In genomic region chr2:239253705-239254104, GRCh38 we compare ENCODE assay signal across 11 cellular contexts.
DNase-seq lines count a peak whose midpoint lies in the region; ATAC-seq and TF ChIP-seq lines count a peak whose summit lies in the region.
"Had no signal": no experiment of that assay in that cellular context is flagged by ENCODE, and none has a peak within 500 bp of the region (broad histone marks: within the 10 kb centered on the region; RNA-seq: fewer than 3 reads in every experiment).

No MANE protein-coding gene starts in this region.

- no peak for ATAC-seq in activated CD4-positive, CD25-positive, alpha-beta regulatory T cell treated with anti-CD3 and anti-CD28 coated beads, Interleukin-2, amount 50 U/mL, for 24 hours
- ATAC-seq: HCT116 had no signal

- WGBS in spleen, 5 donors, result 40 to 83% (median 44%) methylated on average over 4 of the region's 4 CpGs
- WGBS in SK-N-SH (ENCODE audit: low lambda C conversion rate), result 92% methylated on average over 4 of the region's 4 CpGs

- H3K79me2 ChIP-seq in SK-N-SH (ENCODE audit: insufficient read depth), result peaks cover 15% of the 10 kb centered on the region; the same call in 1 of the 2 replicates

- H3K9me2 ChIP-seq in SK-N-SH, result no peaks in the 10 kb centered on the region

- no peaks in the 10 kb centered on the region for H4K20me1 ChIP-seq in SK-N-SH (ENCODE audit: insufficient read depth)

- peak; percentile 11 for DNase-seq in activated CD4-positive, CD25-positive, alpha-beta regulatory T cell treated with anti-CD3 and anti-CD28 coated beads, Interleukin-2, amount 50 U/mL, for 72 hours
- DNase-seq in HL-60 (ENCODE audit: low read depth in 1 of 2, low spot score in 1 of 2) (no peak), left ventricle myocardium inferior (no peak), spleen (peak; percentile 71), progenitor cell of endocrine pancreas (ENCODE audit: low spot score, unreplicated experiment) (no peak), GDM1 (lab: John Stamatoyannopoulos, UW) (no peak), SK-N-SH (no peak)
- DNase-seq: DMS 273 treated with DMSO at 0.1 percent for 48 hours, PC-9 had no signal

- peak overlapping the region; percentile 73 for H3K27ac ChIP-seq in HL-60 (replicated peaks)
- peak overlapping the region; percentile 83 for H3K27ac ChIP-seq in left ventricle myocardium inferior (replicated peaks)
- H3K27ac ChIP-seq in spleen, result peak overlapping the region in 7 of 8 donors; percentile 54 to 84 (median 70)
- H3K27ac ChIP-seq in SK-N-SH (ENCODE audit: low read depth in 2 of 2, low read length in 1 of 2), result no peak overlapping the region
- H3K27ac ChIP-seq: PC-9 had no signal

- no peak overlapping the region for H3K27ac Mint-ChIP-seq in progenitor cell of endocrine pancreas

- no peak for TF ChIP-seq POLR2A in spleen (IDR thresholded peaks at IDR 0.05)

- no peak for TF ChIP-seq EP300 in SK-N-SH (IDR thresholded peaks at IDR 0.05; ENCODE audit: borderline replicate concordance in 1 of 2, low read depth in 1 of 2, low read length in 1 of 2)

- CTCF ChIA-PET in SK-N-SH (lab: Yijun Ruan, JAX), result no interaction called here

- POLR2A ChIA-PET in SK-N-SH (lab: Yijun Ruan, JAX), result no interaction called here

- no peaks in the 10 kb centered on the region for H3K27me3 ChIP-seq in HL-60 (ENCODE audit: insufficient read depth, poor library complexity, severe bottlenecking)
- no peaks in the 10 kb centered on the region for H3K27me3 ChIP-seq in left ventricle myocardium inferior (ENCODE audit: low read depth)
- H3K27me3 ChIP-seq in spleen (replicated peaks in 1 of 7), result peaks cover 0 to 11% (median 0%) of the 10 kb centered on the region in 7 donors
- H3K27me3 ChIP-seq in SK-N-SH (ENCODE audit: insufficient read depth), result no peaks in the 10 kb centered on the region

- peaks cover 17% of the 10 kb centered on the region for H3K9me3 Mint-ChIP-seq in progenitor cell of endocrine pancreas (ENCODE audit: low read depth)

- TF ChIP-seq RAD21 in SK-N-SH (IDR thresholded peaks at IDR 0.05; ENCODE audit: low read length), result no peak

- no peaks in the 10 kb centered on the region for H3K27me3 Mint-ChIP-seq in progenitor cell of endocrine pancreas

- H3K4me3 ChIP-seq in HL-60 (replicated peaks; ENCODE audit: insufficient read depth, low read length) (no peak overlapping the region), left ventricle myocardium inferior (no peak overlapping the region), spleen (peak overlapping the region in 1 of 8 donors; percentile 47), SK-N-SH (ENCODE audit: low read depth in 2 of 2, low read length in 1 of 2) (no peak overlapping the region)
- H3K4me3 ChIP-seq: PC-9 had no signal

- intact Hi-C loops in left ventricle myocardium inferior (cut with micrococcal nuclease) (no loop called here), spleen (cut with DNase I; ENCODE audit: low total_unique reads) (no loop called here)

- H3K4me2 ChIP-seq in SK-N-SH, result no peak overlapping the region
- H3K4me2 ChIP-seq: PC-9 had no signal

- TF ChIP-seq CTCF in HL-60 (IDR thresholded peaks at IDR 0.05; ENCODE audit: insufficient read depth, low read length) (no peak), left ventricle myocardium inferior (IDR thresholded peaks at IDR 0.05; ENCODE audit: borderline replicate concordance) (no peak), spleen (IDR thresholded peaks at IDR 0.05 in 8 of 11, conservative IDR thresholded peaks at IDR 0.05 in 3 of 11) (no peak), progenitor cell of endocrine pancreas (IDR thresholded peaks at IDR 0.05; ENCODE audit: unreplicated experiment) (no peak), SK-N-SH (IDR thresholded peaks at IDR 0.05) (no peak)

- peaks cover 9% of the 10 kb centered on the region for H3F3A ChIP-seq in SK-N-SH (replicated peaks; ENCODE audit: insufficient read depth)

- H3K36me3 ChIP-seq in left ventricle myocardium inferior (no peaks in the 10 kb centered on the region), spleen (peaks cover 0 to 19% (median 0%) of the 10 kb centered on the region in 6 donors), SK-N-SH (replicated peaks in 1 of 2; ENCODE audit: control insufficient read depth in 1 of 2, insufficient read depth in 2 of 2, low read length in 1 of 2) (no peaks in the 10 kb centered on the region)

- H2AFZ ChIP-seq in SK-N-SH (ENCODE audit: low read depth), result no peak overlapping the region
- H2AFZ ChIP-seq: PC-9 had no signal

- H3K9me3 ChIP-seq in left ventricle myocardium inferior (replicated peaks) (peaks cover 14% of the 10 kb centered on the region), spleen (peaks cover 0 to 19% (median 14%) of the 10 kb centered on the region in 8 donors), SK-N-SH (no peaks in the 10 kb centered on the region)

- H3K4me3 Mint-ChIP-seq in progenitor cell of endocrine pancreas (ENCODE audit: low read depth), result no peak overlapping the region

- no peak overlapping the region for H3K9ac ChIP-seq in SK-N-SH

- no peaks in the 10 kb centered on the region for H3K4me1 Mint-ChIP-seq in progenitor cell of endocrine pancreas (ENCODE audit: low read depth)

- H3K4me1 ChIP-seq in left ventricle myocardium inferior, result peaks cover 83% of the 10 kb centered on the region
- peaks cover 32 to 99% (median 75%) of the 10 kb centered on the region in 6 donors for H3K4me1 ChIP-seq in spleen
- H3K4me1 ChIP-seq in SK-N-SH (ENCODE audit: control insufficient read depth in 1 of 2, insufficient read depth in 2 of 2, low read depth in 1 of 2, low read length in 1 of 2), result peaks cover 13 to 33% of the 10 kb centered on the region in 2 experiments; a peak in 3 of 4 replicates

- peaks cover 14% of the 10 kb centered on the region for H3K36me3 Mint-ChIP-seq in progenitor cell of endocrine pancreas (ENCODE audit: insufficient read depth)

TF ChIP-seq in SK-N-SH, 30 proteins besides CTCF, POLR2A, EP300 and RAD21 (continues in another document):
- no peak for TF ChIP-seq NRF1 (IDR thresholded peaks at IDR 0.05; ENCODE audit: low read depth, low read length)
- TF ChIP-seq EZH2phosphoT487 (IDR thresholded peaks at IDR 0.05; ENCODE audit: borderline replicate concordance, low read depth), result no peak
- no peak for TF ChIP-seq ZBTB33 (IDR thresholded peaks at IDR 0.05; ENCODE audit: borderline replicate concordance, low read depth)
- no peak for TF ChIP-seq PBX3 (IDR thresholded peaks at IDR 0.05)
- TF ChIP-seq FOXJ3 (CRISPR knock-in tag; IDR thresholded peaks at IDR 0.05), result no peak
- no peak for TF ChIP-seq REST (IDR thresholded peaks at IDR 0.05; ENCODE audit: low read depth, low read length)
- TF ChIP-seq MEF2A (IDR thresholded peaks at IDR 0.05; ENCODE audit: borderline replicate concordance, low read depth), result no peak
- no peak for TF ChIP-seq POLR2AphosphoS5 (IDR thresholded peaks at IDR 0.05; ENCODE audit: low read depth, low read length)
- no peak for TF ChIP-seq CHD2 (IDR thresholded peaks at IDR 0.05; ENCODE audit: low read length, partially characterized antibody)
- no peak for TF ChIP-seq YY1 (IDR thresholded peaks at IDR 0.05; ENCODE audit: low read depth)
- TF ChIP-seq TCF12 (IDR thresholded peaks at IDR 0.05), result no peak

Comparison
In these comparisons a context has a peak if more than half of its experiments do, and no peak if none do; other contexts are left out.
1. DNase-seq: peak in activated CD4-positive, CD25-positive, alpha-beta regulatory T cell treated with anti-CD3 and anti-CD28 coated beads, Interleukin-2, amount 50 U/mL, for 72 hours (single experiment) and spleen (single experiment); none in HL-60 (0 of 2), left ventricle myocardium inferior (single experiment), progenitor cell of endocrine pancreas (single experiment), GDM1 (single experiment) and SK-N-SH (single experiment).
2. H3K27ac ChIP-seq: peak in HL-60 (single experiment), left ventricle myocardium inferior (single experiment) and spleen (7 of 8); none in SK-N-SH (0 of 2).